In the genomic region with DNA sequence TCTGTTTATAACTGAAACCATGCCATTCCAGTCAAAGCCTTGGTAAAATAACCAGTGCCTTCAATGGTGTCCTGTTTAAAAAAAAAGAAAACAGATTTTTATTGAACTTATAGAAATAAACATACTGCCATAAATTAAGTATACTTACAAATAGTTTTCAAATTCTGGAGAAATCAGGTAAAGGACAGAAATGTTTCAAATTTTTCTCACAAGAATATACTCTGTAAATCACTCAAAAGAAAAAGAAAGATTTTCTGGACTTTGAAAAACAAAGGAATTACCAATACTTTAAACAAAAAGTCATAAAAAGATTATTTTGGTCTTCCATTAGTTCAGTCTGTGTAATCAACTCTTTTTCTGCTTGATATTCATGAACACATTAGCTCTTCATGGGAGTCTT, we compare ENCODE assay signal across 2 cellular contexts.
TF ChIP-seq lines count a peak whose summit lies in the region.

No MANE protein-coding gene starts in this region.

TF ChIP-seq in HEK293, 187 proteins besides CTCF, POLR2A, EP300 and RAD21:
- TF ChIP-seq, protein P1, sequence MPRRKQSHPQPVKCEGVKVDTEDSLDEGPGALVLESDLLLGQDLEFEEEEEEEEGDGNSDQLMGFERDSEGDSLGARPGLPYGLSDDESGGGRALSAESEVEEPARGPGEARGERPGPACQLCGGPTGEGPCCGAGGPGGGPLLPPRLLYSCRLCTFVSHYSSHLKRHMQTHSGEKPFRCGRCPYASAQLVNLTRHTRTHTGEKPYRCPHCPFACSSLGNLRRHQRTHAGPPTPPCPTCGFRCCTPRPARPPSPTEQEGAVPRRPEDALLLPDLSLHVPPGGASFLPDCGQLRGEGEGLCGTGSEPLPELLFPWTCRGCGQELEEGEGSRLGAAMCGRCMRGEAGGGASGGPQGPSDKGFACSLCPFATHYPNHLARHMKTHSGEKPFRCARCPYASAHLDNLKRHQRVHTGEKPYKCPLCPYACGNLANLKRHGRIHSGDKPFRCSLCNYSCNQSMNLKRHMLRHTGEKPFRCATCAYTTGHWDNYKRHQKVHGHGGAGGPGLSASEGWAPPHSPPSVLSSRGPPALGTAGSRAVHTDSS (tag by site-specific recombination; IDR thresholded peaks at IDR 0.05), result no peak
- TF ChIP-seq ZNF311 (tag by site-specific recombination; IDR thresholded peaks at IDR 0.05; ENCODE audit: borderline replicate concordance), result no peak
- peak; percentile 64 for TF ChIP-seq SETDB1 (IDR thresholded peaks at IDR 0.05; ENCODE audit: insufficient read length, low read length)
- TF ChIP-seq ZNF48 (tag by site-specific recombination; IDR thresholded peaks at IDR 0.05), result no peak
- no peak for TF ChIP-seq ZNF473 (tag by site-specific recombination; IDR thresholded peaks at IDR 0.05)
- TF ChIP-seq ZNF654 (tag by site-specific recombination; IDR thresholded peaks at IDR 0.05; ENCODE audit: low read depth), result no peak
- no peak for TF ChIP-seq KLF16 (tag by site-specific recombination; IDR thresholded peaks at IDR 0.05)
- TF ChIP-seq EGR2 (tag by site-specific recombination; IDR thresholded peaks at IDR 0.05; ENCODE audit: low read depth), result no peak
- no peak for TF ChIP-seq SCRT2 (tag by site-specific recombination; IDR thresholded peaks at IDR 0.05)

TF ChIP-seq in K562, 482 proteins besides CTCF, POLR2A, EP300 and RAD21:
- TF ChIP-seq RBM25 (IDR thresholded peaks at IDR 0.05; ENCODE audit: low read depth, low read length, severe bottlenecking), result peak; percentile 11
- TF ChIP-seq CBX3 (IDR thresholded peaks at IDR 0.05; ENCODE audit: borderline replicate concordance in 1 of 2, low read length in 2 of 2), result peak in 1 of 2 experiments; percentile 62; a peak in 2 of 3 replicates
- no peak for TF ChIP-seq TEAD2 (tag; IDR thresholded peaks at IDR 0.05)
